ENCODE assay signal across 27 cellular contexts in the genomic region with DNA sequence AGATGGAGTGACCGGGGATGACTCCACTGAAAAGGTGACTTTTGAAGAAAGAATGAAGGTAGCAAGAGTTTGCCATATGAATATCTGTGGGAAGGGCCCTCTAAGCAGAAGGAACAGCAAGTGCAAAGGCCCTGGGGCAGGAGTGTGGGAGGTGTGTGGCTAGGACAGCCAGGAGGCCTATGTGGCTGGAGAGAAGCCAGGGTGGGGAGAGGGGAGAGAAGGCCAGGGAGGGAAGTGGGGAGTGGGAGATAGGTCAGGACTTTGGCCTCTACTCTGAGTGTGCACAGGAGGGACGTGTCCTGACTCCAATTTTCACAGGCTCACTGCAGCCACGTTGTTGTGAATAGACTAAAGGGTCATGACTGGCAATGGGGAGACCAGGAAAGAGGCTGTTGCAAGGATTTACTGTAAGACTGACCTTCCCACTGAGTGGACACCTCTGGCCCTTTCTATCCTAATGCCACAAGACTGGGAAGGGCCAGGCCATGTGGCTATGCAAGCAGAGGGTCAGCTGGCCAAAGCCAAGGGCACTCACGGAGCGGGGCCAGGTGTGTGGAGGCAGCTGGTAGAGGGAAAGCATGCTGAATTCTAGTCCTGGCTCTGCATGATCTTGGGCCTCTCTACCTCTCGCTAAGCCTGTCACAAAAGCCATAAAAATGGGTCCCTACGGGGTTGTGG.
"Had no signal": no experiment of that assay in that cellular context is flagged by ENCODE, and none has a peak within 500 bp of the region (broad histone marks: within the 10 kb centered on the region; RNA-seq: fewer than 3 reads in every experiment).

No MANE protein-coding gene starts in this region.

- FAIRE-seq: bronchial epithelial cell, endometrium had no signal

- H3K4me1 Mint-ChIP-seq: activated CD4-positive, alpha-beta T cell treated with anti-CD3 and anti-CD28 coated beads, Interleukin-2, amount 10 ng/mL, durations not matched to agents 7 days and 5 days; activated naive CD4-positive, alpha-beta T cell treated with anti-CD3 and anti-CD28 coated beads, Interleukin-2, amount 50 U/mL, for 24 hours; activated naive CD8-positive, alpha-beta T cell treated with anti-CD3 and anti-CD28 coated beads, Interleukin-2, amount 50 U/mL, for 24 hours; naive thymus-derived CD4-positive, alpha-beta T cell; stimulated activated effector memory CD8-positive, alpha-beta T cell treated with anti-CD3 and anti-CD28 coated beads, Interleukin-12 subunit alpha, Interleukin-12 subunit beta, amount 100 ng/mL, for 72 hours had no signal

- H3K27me3 ChIP-seq: colonic mucosa, ovary, right lobe of liver, thyroid gland had no signal

- H3K4me3 Mint-ChIP-seq: activated CD4-positive, alpha-beta T cell treated with anti-CD3 and anti-CD28 coated beads, Interleukin-2, amount 10 ng/mL, durations not matched to agents 7 days and 5 days; activated CD8-positive, alpha-beta T cell treated with anti-CD3 and anti-CD28 coated beads for 36 hours; activated naive CD4-positive, alpha-beta T cell treated with anti-CD3 and anti-CD28 coated beads, Interleukin-2, amount 50 U/mL, for 24 hours; activated naive CD8-positive, alpha-beta T cell treated with anti-CD3 and anti-CD28 coated beads, Interleukin-2, amount 50 U/mL, for 24 hours; activated T-cell treated with anti-CD3 and anti-CD28 coated beads, Interleukin-2, amount 50 U/mL, for 4 hours; naive thymus-derived CD4-positive, alpha-beta T cell; stimulated activated effector memory CD8-positive, alpha-beta T cell treated with anti-CD3 and anti-CD28 coated beads, Interleukin-12 subunit alpha, Interleukin-12 subunit beta, amount 100 ng/mL, for 72 hours; T-helper 17 cell had no signal

- ATAC-seq: activated CD8-positive, alpha-beta T cell treated with anti-CD3 and anti-CD28 coated beads for 36 hours; activated naive CD8-positive, alpha-beta T cell treated with anti-CD3 and anti-CD28 coated beads, Interleukin-2, amount 50 U/mL, for 24 hours; activated T-cell treated with anti-CD3 and anti-CD28 coated beads, Interleukin-2, amount 50 U/mL, for 4 hours; heart right ventricle; naive thymus-derived CD4-positive, alpha-beta T cell; stimulated activated effector memory CD8-positive, alpha-beta T cell treated with anti-CD3 and anti-CD28 coated beads, Interleukin-12 subunit alpha, Interleukin-12 subunit beta, amount 100 ng/mL, for 72 hours; T-helper 17 cell had no signal

- H3K36me3 Mint-ChIP-seq: activated naive CD4-positive, alpha-beta T cell treated with anti-CD3 and anti-CD28 coated beads, Interleukin-2, amount 50 U/mL, for 24 hours; naive thymus-derived CD4-positive, alpha-beta T cell; stimulated activated effector memory CD8-positive, alpha-beta T cell treated with anti-CD3 and anti-CD28 coated beads, Interleukin-12 subunit alpha, Interleukin-12 subunit beta, amount 100 ng/mL, for 72 hours had no signal

- H3K36me3 ChIP-seq: colonic mucosa, esophagus squamous epithelium, heart right ventricle, ovary, right lobe of liver, stomach, thyroid gland had no signal

- H3K27ac Mint-ChIP-seq: activated CD4-positive, alpha-beta T cell treated with anti-CD3 and anti-CD28 coated beads, Interleukin-2, amount 10 ng/mL, durations not matched to agents 7 days and 5 days; activated CD8-positive, alpha-beta T cell treated with anti-CD3 and anti-CD28 coated beads for 36 hours; activated naive CD4-positive, alpha-beta T cell treated with anti-CD3 and anti-CD28 coated beads, Interleukin-2, amount 50 U/mL, for 24 hours; activated naive CD8-positive, alpha-beta T cell treated with anti-CD3 and anti-CD28 coated beads, Interleukin-2, amount 50 U/mL, for 24 hours; activated T-helper 2 cell treated with anti-CD3 and anti-CD28 coated beads, Interferon-gamma antibody, Interleukin-2, Interleukin-4, amounts not matched to agents 10 μg/mL and 5 μg/mL and 100 μg/mL, durations not matched to agents 14 hours and 24 hours and 36 hours; naive thymus-derived CD4-positive, alpha-beta T cell; progenitor cell of endocrine pancreas; stimulated activated effector memory CD8-positive, alpha-beta T cell treated with anti-CD3 and anti-CD28 coated beads, Interleukin-12 subunit alpha, Interleukin-12 subunit beta, amount 100 ng/mL, for 72 hours; T-helper 17 cell had no signal

- H3K27me3 Mint-ChIP-seq: activated CD4-positive, alpha-beta T cell treated with anti-CD3 and anti-CD28 coated beads, Interleukin-2, amount 10 ng/mL, durations not matched to agents 7 days and 5 days; activated naive CD8-positive, alpha-beta T cell treated with anti-CD3 and anti-CD28 coated beads, Interleukin-2, amount 50 U/mL, for 24 hours had no signal

- DNase-seq: activated CD4-positive, alpha-beta T cell treated with anti-CD3 and anti-CD28 coated beads for 1 hour; activated CD4-positive, alpha-beta T cell treated with anti-CD3 and anti-CD28 coated beads, Interleukin-2, amount 10 ng/mL, durations not matched to agents 7 days and 5 days; activated T-cell treated with anti-CD3 and anti-CD28 coated beads, Interleukin-2, amount 50 U/mL, for 4 hours; effector CD8-positive, alpha-beta T cell; esophagus squamous epithelium; heart right ventricle; left ventricle myocardium superior; naive thymus-derived CD4-positive, alpha-beta T cell; stimulated activated CD4-positive, alpha-beta T cell treated with anti-CD3 and anti-CD28 coated beads, Interleukin-12 subunit alpha, Interleukin-12 subunit beta, amount 100 ng/mL, for 4 hours; stimulated activated CD4-positive, alpha-beta T cell treated with anti-CD3 and anti-CD28 coated beads, Interleukin-4, amount 100 ng/mL, for 1 hour; T-helper 17 cell; T1000 had no signal

- H3K9me3 Mint-ChIP-seq: activated CD4-positive, alpha-beta T cell treated with anti-CD3 and anti-CD28 coated beads, Interleukin-2, amount 10 ng/mL, durations not matched to agents 7 days and 5 days; activated CD8-positive, alpha-beta T cell treated with anti-CD3 and anti-CD28 coated beads for 36 hours; activated naive CD4-positive, alpha-beta T cell treated with anti-CD3 and anti-CD28 coated beads, Interleukin-2, amount 50 U/mL, for 24 hours; activated naive CD8-positive, alpha-beta T cell treated with anti-CD3 and anti-CD28 coated beads, Interleukin-2, amount 50 U/mL, for 24 hours; activated T-cell treated with anti-CD3 and anti-CD28 coated beads, Interleukin-2, amount 50 U/mL, for 4 hours; activated T-helper 2 cell treated with anti-CD3 and anti-CD28 coated beads, Interferon-gamma antibody, Interleukin-2, Interleukin-4, amounts not matched to agents 10 μg/mL and 5 μg/mL and 100 μg/mL, durations not matched to agents 14 hours and 24 hours and 36 hours; stimulated activated effector memory CD8-positive, alpha-beta T cell treated with anti-CD3 and anti-CD28 coated beads, Interleukin-12 subunit alpha, Interleukin-12 subunit beta, amount 100 ng/mL, for 72 hours had no signal

- H3K27ac ChIP-seq: colonic mucosa, epithelial cell of prostate, esophagus squamous epithelium, heart right ventricle, ovary, right lobe of liver, skin epidermis, stomach, thyroid gland had no signal

- H3K4me1 ChIP-seq: colonic mucosa, heart right ventricle, right lobe of liver, thyroid gland had no signal

- H3K4me3 ChIP-seq: colonic mucosa, esophagus squamous epithelium, heart right ventricle, ovary, right lobe of liver, skin epidermis, stomach, thyroid gland had no signal

- H3K9me3 ChIP-seq: colonic mucosa, esophagus squamous epithelium, heart right ventricle, ovary, right lobe of liver, stomach, thyroid gland had no signal
